ENCODE assay signal across 31 cellular contexts in the genomic region with DNA sequence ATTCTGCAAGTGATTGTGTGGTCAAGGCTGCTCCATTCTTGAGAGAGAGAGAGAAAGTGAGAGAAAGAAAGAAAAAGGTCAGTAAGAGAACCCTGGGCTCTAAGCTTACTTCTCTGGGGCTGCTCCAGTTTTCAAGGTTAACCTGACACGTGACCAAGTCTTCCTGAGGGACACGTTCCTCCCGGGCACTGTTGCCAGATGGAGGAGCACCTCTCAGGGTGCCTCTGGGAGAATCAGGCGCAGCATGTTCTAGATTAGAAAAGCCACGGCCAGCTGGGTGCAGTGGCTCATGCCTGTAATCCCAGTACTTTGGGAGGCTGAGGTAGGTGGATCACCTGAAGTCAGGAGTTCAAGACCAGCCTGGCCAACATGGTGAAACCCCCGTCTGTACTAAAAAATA.
DNase-seq lines count a peak whose midpoint lies in the region; ATAC-seq and TF ChIP-seq lines count a peak whose summit lies in the region.
"Had no signal": no experiment of that assay in that cellular context is flagged by ENCODE, and none has a peak within 500 bp of the region (broad histone marks: within the 10 kb centered on the region; RNA-seq: fewer than 3 reads in every experiment).

No MANE protein-coding gene starts in this region.

- peaks cover 5% of the 10 kb centered on the region for H3K36me3 Mint-ChIP-seq in dendritic cell treated with granulocyte-macrophage colony-stimulating factor and Interleukin-4, amounts not matched to agents 40 ng/mL and 50 ng/mL, for 4 days (ENCODE audit: low read depth)
- H3K36me3 Mint-ChIP-seq in osteocyte (ENCODE audit: unreplicated experiment), result peaks cover 74% of the 10 kb centered on the region
- H3K36me3 Mint-ChIP-seq in WTC11, result no peaks in the 10 kb centered on the region
- H3K36me3 Mint-ChIP-seq: activated naive CD8-positive, alpha-beta T cell; memory B cell had no signal

- H3K4me1 ChIP-seq in right atrium auricular region, result peaks cover 0 to 43% of the 10 kb centered on the region in 2 donors
- H3K4me1 ChIP-seq: A549, transverse colon had no signal

- H3K9me3 Mint-ChIP-seq in dendritic cell treated with granulocyte-macrophage colony-stimulating factor and Interleukin-4, amounts not matched to agents 40 ng/mL and 50 ng/mL, for 4 days, result no peaks in the 10 kb centered on the region
- no peaks in the 10 kb centered on the region for H3K9me3 Mint-ChIP-seq in osteocyte (ENCODE audit: unreplicated experiment)
- H3K9me3 Mint-ChIP-seq in WTC11, result no peaks in the 10 kb centered on the region
- H3K9me3 Mint-ChIP-seq: activated T-helper 17 cell treated with anti-CD3 and anti-CD28 coated beads, Interleukin-2, amount 50 U/mL, for 72 hours; central memory CD8-positive, alpha-beta T cell; memory B cell had no signal

- H3K4me3 ChIP-seq in right atrium auricular region, result no peak overlapping the region
- H3K4me3 ChIP-seq: A549, transverse colon had no signal

- H3K27ac Mint-ChIP-seq in dendritic cell treated with granulocyte-macrophage colony-stimulating factor and Interleukin-4, amounts not matched to agents 40 ng/mL and 50 ng/mL, for 4 days, result peak overlapping the region; percentile 52
- peak overlapping the region; percentile 80 for H3K27ac Mint-ChIP-seq in osteocyte (ENCODE audit: unreplicated experiment)
- no peak overlapping the region for H3K27ac Mint-ChIP-seq in WTC11
- H3K27ac Mint-ChIP-seq: activated naive CD8-positive, alpha-beta T cell; activated T-helper 17 cell treated with anti-CD3 and anti-CD28 coated beads, Interleukin-2, amount 50 U/mL, for 72 hours; memory B cell had no signal

- DNase-seq in Right ventricle myocardium inferior (ENCODE audit: missing footprints) (no peak), right atrium auricular region (ENCODE audit: low spot score) (no peak), osteocyte (ENCODE audit: extremely low spot score, unreplicated experiment) (no peak), WTC11 (ENCODE audit: low spot score) (no peak), LoVo (ENCODE audit: low spot score) (no peak)
- no peak for DNase-seq in effector CD8-positive, alpha-beta T cell (lab: John Stamatoyannopoulos, UW)
- DNase-seq: activated CD4-positive, alpha-beta T cell treated with anti-CD3 and anti-CD28 coated beads, Interleukin-2, amount 50 U/mL, for 48 hours; activated CD4-positive, CD25-positive, alpha-beta regulatory T cell; activated CD8-positive, alpha-beta memory T cell treated with anti-CD3 and anti-CD28 coated beads, Interleukin-2, amount 50 U/mL, for 4 hours; DMS79; GF-D8; glutamatergic neuron; GOT3; MV-4-11; NCI-H187 treated with DMSO at 0.1 percent for 48 hours; NCI-H2227 treated with DMSO at 0.1 percent for 48 hours; NCI-H774; retina; SHP77 treated with DMSO at 0.1 percent for 48 hours; stimulated activated naive CD8-positive, alpha-beta T cell treated with anti-CD3 and anti-CD28 coated beads, Interleukin-15, Interleukin-2, amounts not matched to agents 100 U/mL and 50 U/mL, for 24 hours; SW 1271; T1000; transverse colon had no signal

- ATAC-seq in Right ventricle myocardium inferior, result peak; percentile 38
- ATAC-seq in GM19351 (IDR thresholded peaks at IDR 0.05; ENCODE audit: unreplicated experiment), result no peak
- no peak for ATAC-seq in WTC11
- ATAC-seq: A549; activated T-helper 17 cell treated with anti-CD3 and anti-CD28 coated beads, Interleukin-2, amount 50 U/mL, for 72 hours; stimulated activated naive CD8-positive, alpha-beta T cell treated with anti-CD3 and anti-CD28 coated beads, Interleukin-15, Interleukin-2, amounts not matched to agents 100 U/mL and 50 U/mL, for 24 hours had no signal

- intact Hi-C loops in Right ventricle myocardium inferior (cut with DNase I), result no loop called here
- intact Hi-C loops in dendritic cell treated with granulocyte-macrophage colony-stimulating factor and Interleukin-4, amounts not matched to agents 40 ng/mL and 50 ng/mL, for 4 days (cut with micrococcal nuclease), result no loop called here

- no peaks in the 10 kb centered on the region for H3K36me3 ChIP-seq in right atrium auricular region
- H3K36me3 ChIP-seq: transverse colon had no signal

- H3K27me3 Mint-ChIP-seq in dendritic cell treated with granulocyte-macrophage colony-stimulating factor and Interleukin-4, amounts not matched to agents 40 ng/mL and 50 ng/mL, for 4 days, result peaks cover 8% of the 10 kb centered on the region
- H3K27me3 Mint-ChIP-seq in osteocyte (ENCODE audit: unreplicated experiment), result no peaks in the 10 kb centered on the region
- H3K27me3 Mint-ChIP-seq in WTC11 (ENCODE audit: low read depth), result no peaks in the 10 kb centered on the region
- H3K27me3 Mint-ChIP-seq: activated naive CD8-positive, alpha-beta T cell; activated T-helper 17 cell treated with anti-CD3 and anti-CD28 coated beads, Interleukin-2, amount 50 U/mL, for 72 hours had no signal

- POLR2A ChIA-PET in WTC11 (lab: Charles Lee), result no interaction called here

- TF ChIP-seq CTCF in right atrium auricular region (IDR thresholded peaks at IDR 0.05) (no peak), osteocyte (IDR thresholded peaks at IDR 0.05) (no peak), WTC11 (IDR thresholded peaks at IDR 0.05) (no peak)

- peak overlapping the region in 1 of 2 donors; percentile 33 for H3K27ac ChIP-seq in right atrium auricular region
- H3K27ac ChIP-seq: A549, KMS-11, transverse colon had no signal

- peaks cover 43% of the 10 kb centered on the region for H3K4me1 Mint-ChIP-seq in dendritic cell treated with granulocyte-macrophage colony-stimulating factor and Interleukin-4, amounts not matched to agents 40 ng/mL and 50 ng/mL, for 4 days (ENCODE audit: low read depth)
- H3K4me1 Mint-ChIP-seq in osteocyte (ENCODE audit: unreplicated experiment), result peaks cover 70% of the 10 kb centered on the region
- H3K4me1 Mint-ChIP-seq in WTC11, result peaks cover 6% of the 10 kb centered on the region
- H3K4me1 Mint-ChIP-seq: activated T-helper 17 cell treated with anti-CD3 and anti-CD28 coated beads, Interleukin-2, amount 50 U/mL, for 72 hours; central memory CD8-positive, alpha-beta T cell; memory B cell had no signal

- CTCF ChIA-PET in WTC11 (lab: Charles Lee), result interaction anchor here (0.8 to 2.1 kb wide), 2 partner anchors 65 to 67 kb away, joined by 3 to 9 read pairs; no protein-coding TSS in a partner anchor

- H3K27me3 ChIP-seq in right atrium auricular region, result no peaks in the 10 kb centered on the region
- H3K27me3 ChIP-seq: transverse colon had no signal

- H3K9me3 ChIP-seq in right atrium auricular region, result no peaks in the 10 kb centered on the region
- H3K9me3 ChIP-seq: A549, transverse colon had no signal

- no peak overlapping the region for H3K4me3 Mint-ChIP-seq in dendritic cell treated with granulocyte-macrophage colony-stimulating factor and Interleukin-4, amounts not matched to agents 40 ng/mL and 50 ng/mL, for 4 days
- H3K4me3 Mint-ChIP-seq in osteocyte (ENCODE audit: unreplicated experiment), result no peak overlapping the region
- no peak overlapping the region for H3K4me3 Mint-ChIP-seq in WTC11
- H3K4me3 Mint-ChIP-seq: activated naive CD8-positive, alpha-beta T cell; activated T-helper 17 cell treated with anti-CD3 and anti-CD28 coated beads, Interleukin-2, amount 50 U/mL, for 72 hours; central memory CD8-positive, alpha-beta T cell; memory B cell had no signal

TF ChIP-seq in WTC11, 78 proteins besides CTCF, POLR2A, EP300 and RAD21 (continues in another document):
- no peak for TF ChIP-seq JUN (CRISPR knock-in tag; IDR thresholded peaks at IDR 0.05)
- TF ChIP-seq, protein P1, sequence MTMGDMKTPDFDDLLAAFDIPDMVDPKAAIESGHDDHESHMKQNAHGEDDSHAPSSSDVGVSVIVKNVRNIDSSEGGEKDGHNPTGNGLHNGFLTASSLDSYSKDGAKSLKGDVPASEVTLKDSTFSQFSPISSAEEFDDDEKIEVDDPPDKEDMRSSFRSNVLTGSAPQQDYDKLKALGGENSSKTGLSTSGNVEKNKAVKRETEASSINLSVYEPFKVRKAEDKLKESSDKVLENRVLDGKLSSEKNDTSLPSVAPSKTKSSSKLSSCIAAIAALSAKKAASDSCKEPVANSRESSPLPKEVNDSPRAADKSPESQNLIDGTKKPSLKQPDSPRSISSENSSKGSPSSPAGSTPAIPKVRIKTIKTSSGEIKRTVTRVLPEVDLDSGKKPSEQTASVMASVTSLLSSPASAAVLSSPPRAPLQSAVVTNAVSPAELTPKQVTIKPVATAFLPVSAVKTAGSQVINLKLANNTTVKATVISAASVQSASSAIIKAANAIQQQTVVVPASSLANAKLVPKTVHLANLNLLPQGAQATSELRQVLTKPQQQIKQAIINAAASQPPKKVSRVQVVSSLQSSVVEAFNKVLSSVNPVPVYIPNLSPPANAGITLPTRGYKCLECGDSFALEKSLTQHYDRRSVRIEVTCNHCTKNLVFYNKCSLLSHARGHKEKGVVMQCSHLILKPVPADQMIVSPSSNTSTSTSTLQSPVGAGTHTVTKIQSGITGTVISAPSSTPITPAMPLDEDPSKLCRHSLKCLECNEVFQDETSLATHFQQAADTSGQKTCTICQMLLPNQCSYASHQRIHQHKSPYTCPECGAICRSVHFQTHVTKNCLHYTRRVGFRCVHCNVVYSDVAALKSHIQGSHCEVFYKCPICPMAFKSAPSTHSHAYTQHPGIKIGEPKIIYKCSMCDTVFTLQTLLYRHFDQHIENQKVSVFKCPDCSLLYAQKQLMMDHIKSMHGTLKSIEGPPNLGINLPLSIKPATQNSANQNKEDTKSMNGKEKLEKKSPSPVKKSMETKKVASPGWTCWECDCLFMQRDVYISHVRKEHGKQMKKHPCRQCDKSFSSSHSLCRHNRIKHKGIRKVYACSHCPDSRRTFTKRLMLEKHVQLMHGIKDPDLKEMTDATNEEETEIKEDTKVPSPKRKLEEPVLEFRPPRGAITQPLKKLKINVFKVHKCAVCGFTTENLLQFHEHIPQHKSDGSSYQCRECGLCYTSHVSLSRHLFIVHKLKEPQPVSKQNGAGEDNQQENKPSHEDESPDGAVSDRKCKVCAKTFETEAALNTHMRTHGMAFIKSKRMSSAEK (CRISPR knock-in tag; IDR thresholded peaks at IDR 0.05; ENCODE audit: borderline replicate concordance), result no peak
- TF ChIP-seq, protein P2, sequence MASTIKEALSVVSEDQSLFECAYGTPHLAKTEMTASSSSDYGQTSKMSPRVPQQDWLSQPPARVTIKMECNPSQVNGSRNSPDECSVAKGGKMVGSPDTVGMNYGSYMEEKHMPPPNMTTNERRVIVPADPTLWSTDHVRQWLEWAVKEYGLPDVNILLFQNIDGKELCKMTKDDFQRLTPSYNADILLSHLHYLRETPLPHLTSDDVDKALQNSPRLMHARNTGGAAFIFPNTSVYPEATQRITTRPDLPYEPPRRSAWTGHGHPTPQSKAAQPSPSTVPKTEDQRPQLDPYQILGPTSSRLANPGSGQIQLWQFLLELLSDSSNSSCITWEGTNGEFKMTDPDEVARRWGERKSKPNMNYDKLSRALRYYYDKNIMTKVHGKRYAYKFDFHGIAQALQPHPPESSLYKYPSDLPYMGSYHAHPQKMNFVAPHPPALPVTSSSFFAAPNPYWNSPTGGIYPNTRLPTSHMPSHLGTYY (CRISPR knock-in tag; IDR thresholded peaks at IDR 0.05), result no peak
